In the genomic region with DNA sequence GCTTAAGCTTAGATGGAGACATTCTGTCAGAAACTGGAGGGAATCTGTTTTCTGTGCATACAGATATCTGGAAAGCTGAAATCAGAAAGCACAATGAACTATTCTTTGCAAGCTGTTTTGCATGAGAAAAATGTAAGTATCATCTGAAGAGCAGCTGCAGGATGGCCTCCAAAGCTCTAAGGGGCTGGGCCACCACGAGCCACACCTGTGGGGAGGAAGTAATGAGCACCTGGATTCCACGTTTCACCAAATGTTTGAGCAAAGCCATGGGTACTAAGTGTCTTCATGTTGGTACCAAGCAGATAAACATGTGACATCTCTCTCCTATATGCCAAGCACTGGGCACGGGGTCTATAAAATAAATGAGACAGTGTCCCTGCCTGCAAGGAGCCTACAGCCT, we compare ENCODE assay signal across 18 cellular contexts.
"Had no signal": no experiment of that assay in that cellular context is flagged by ENCODE, and none has a peak within 500 bp of the region (broad histone marks: within the 10 kb centered on the region; RNA-seq: fewer than 3 reads in every experiment).

No MANE protein-coding gene starts in this region.

- DNase-seq: islet precursor cell; left ventricle myocardium inferior; midbrain; mucosa of descending colon; naive thymus-derived CD4-positive, alpha-beta T cell; ovary; spleen; stimulated activated CD4-positive, alpha-beta T cell treated with anti-CD3 and anti-CD28 coated beads, Interleukin-4, amount 100 ng/mL, for 24 hours; stimulated activated naive CD4-positive, alpha-beta T cell; tibial artery; trophoblast cell; upper lobe of right lung had no signal

- FAIRE-seq: urothelium cell line had no signal

- H3K4me1 ChIP-seq: suprapubic skin, upper lobe of right lung had no signal

- H3K4me3 ChIP-seq: hepatocyte, left ventricle myocardium inferior, mucosa of descending colon, ovary, right atrium auricular region, skin epidermis, spleen, suprapubic skin, thoracic aorta, tibial artery, upper lobe of right lung had no signal

- H3K79me2 ChIP-seq: hepatocyte had no signal

- H3K9me3 ChIP-seq: left ventricle myocardium inferior, mucosa of descending colon, ovary, right atrium auricular region, spleen, suprapubic skin, thoracic aorta, tibial artery, upper lobe of right lung had no signal

- H3K4me2 ChIP-seq: hepatocyte had no signal

- H3K36me3 ChIP-seq: left ventricle myocardium inferior, ovary, right atrium auricular region, spleen, suprapubic skin, thoracic aorta, upper lobe of right lung had no signal

- H3K27ac ChIP-seq: hepatocyte, left ventricle myocardium inferior, ovary, right atrium auricular region, skin epidermis, spleen, suprapubic skin, thoracic aorta, tibial artery, upper lobe of right lung had no signal

- H3K27me3 ChIP-seq: hepatocyte, ovary, right atrium auricular region, spleen, suprapubic skin, tibial artery, upper lobe of right lung had no signal

- H2AFZ ChIP-seq: hepatocyte had no signal
